1 cellular context compared by ENCODE assay signal in the genomic region with DNA sequence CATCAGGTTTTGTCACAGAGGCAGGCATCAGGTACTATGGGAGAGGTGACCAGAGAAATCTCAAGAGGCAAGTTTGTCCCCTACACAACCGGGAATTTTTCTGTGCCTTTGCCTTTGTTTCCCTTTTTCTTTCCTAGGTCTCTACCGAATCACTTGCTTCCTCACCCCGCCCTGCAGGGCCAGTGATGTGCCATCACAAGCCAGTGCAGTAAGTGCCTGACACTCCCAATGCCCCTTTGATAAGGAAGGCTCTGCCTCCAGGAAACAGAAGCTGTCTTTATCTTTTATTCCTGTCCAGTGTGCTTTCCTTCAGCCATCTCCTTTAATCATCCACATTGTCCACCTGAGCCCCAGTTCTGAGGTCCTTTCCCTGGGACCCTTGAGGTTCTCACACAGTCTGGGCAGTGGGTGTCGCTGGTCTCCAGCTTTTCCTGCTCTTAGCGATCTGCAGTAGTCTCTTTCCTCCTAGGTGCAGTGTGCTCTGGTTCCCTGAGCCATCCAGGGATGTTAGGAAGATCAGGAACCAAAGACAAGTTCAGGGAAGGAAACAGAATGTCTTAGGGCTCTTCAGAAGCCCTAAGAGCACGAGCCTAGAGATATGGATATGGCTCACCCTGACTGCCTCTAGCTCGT.
TF ChIP-seq lines count a peak whose summit lies in the region.

No MANE protein-coding gene starts in this region.

TF ChIP-seq in K562, 482 proteins besides CTCF, POLR2A, EP300 and RAD21:
- TF ChIP-seq RREB1 (CRISPR knock-in tag; IDR thresholded peaks at IDR 0.05): no peak
- peak; percentile 44; the same call in 1 of the 2 replicates for TF ChIP-seq SMC3 (conservative IDR thresholded peaks at IDR 0.05; ENCODE audit: insufficient read depth, low read depth, low read length)
- TF ChIP-seq STAG1 (CRISPR knock-in tag; IDR thresholded peaks at IDR 0.05; ENCODE audit: borderline replicate concordance): peak; percentile 61; the same call in 1 of the 2 replicates
- TF ChIP-seq DEAF1 (CRISPR knock-in tag; IDR thresholded peaks at IDR 0.05): peak; percentile 77
- 0 out of 2 replicates have a peak, but pooled peaks have one; percentile 21 for TF ChIP-seq ARID2 (IDR thresholded peaks at IDR 0.05)
